12 cellular contexts compared by ENCODE assay signal in genomic region chr5:39120052-39120420, GRCh38.
"Had no signal": no experiment of that assay in that cellular context is flagged by ENCODE, and none has a peak within 500 bp of the region (broad histone marks: within the 10 kb centered on the region; RNA-seq: fewer than 3 reads in every experiment).

No MANE protein-coding gene starts in this region.

- ATAC-seq: left lobe of liver; stimulated activated naive B cell treated with anti-CD40 and anti-IgM and Interleukin-4, amounts not matched to agents 10 μg/mL and 1 μg/mL and 100 μg/mL, for 72 hours; upper lobe of right lung had no signal

- H3K4me1 ChIP-seq: breast epithelium, upper lobe of right lung had no signal

- H3K36me3 ChIP-seq: adrenal gland, breast epithelium had no signal

- H3K27ac Mint-ChIP-seq: mesothelial cell of epicardium; nephron progenitor cell; stimulated activated naive B cell treated with anti-CD40 and anti-IgM and Interleukin-4, amounts not matched to agents 10 μg/mL and 1 μg/mL and 100 μg/mL, for 72 hours had no signal

- H3K4me3 ChIP-seq: adrenal gland, breast epithelium, upper lobe of right lung had no signal

- H3K36me3 Mint-ChIP-seq: mesothelial cell of epicardium; stimulated activated naive B cell treated with anti-CD40 and anti-IgM and Interleukin-4, amounts not matched to agents 10 μg/mL and 1 μg/mL and 100 μg/mL, for 72 hours had no signal

- H3K27ac ChIP-seq: adrenal gland, breast epithelium, upper lobe of right lung had no signal

- H3K27me3 ChIP-seq: adrenal gland, breast epithelium, upper lobe of right lung had no signal

- H3K4me1 Mint-ChIP-seq: nephron progenitor cell; stimulated activated naive B cell treated with anti-CD40 and anti-IgM and Interleukin-4, amounts not matched to agents 10 μg/mL and 1 μg/mL and 100 μg/mL, for 72 hours had no signal

- H3K9me3 Mint-ChIP-seq: mesothelial cell of epicardium; nephron progenitor cell; stimulated activated naive B cell treated with anti-CD40 and anti-IgM and Interleukin-4, amounts not matched to agents 10 μg/mL and 1 μg/mL and 100 μg/mL, for 72 hours had no signal

- DNase-seq: activated naive CD4-positive, alpha-beta T cell; adrenal gland; cerebellar nuclear complex; cortex of kidney; nephron progenitor cell; nucleus accumbens; retina; stimulated activated naive B cell treated with anti-CD40 and anti-IgM and Interleukin-4, amounts not matched to agents 10 μg/mL and 1 μg/mL and 100 μg/mL, for 72 hours; upper lobe of right lung had no signal

- H3K9me3 ChIP-seq: adrenal gland, breast epithelium, upper lobe of right lung had no signal

- H3K27me3 Mint-ChIP-seq: stimulated activated naive B cell treated with anti-CD40 and anti-IgM and Interleukin-4, amounts not matched to agents 10 μg/mL and 1 μg/mL and 100 μg/mL, for 72 hours had no signal

- H3K4me3 Mint-ChIP-seq: mesothelial cell of epicardium; nephron progenitor cell; stimulated activated naive B cell treated with anti-CD40 and anti-IgM and Interleukin-4, amounts not matched to agents 10 μg/mL and 1 μg/mL and 100 μg/mL, for 72 hours had no signal
